In genomic region chr2:216082388-216082733, GRCh38 we compare ENCODE assay signal across 8 cellular contexts. TPM values are rescaled to one million over a fixed set of nuclear protein-coding genes. Genes with fewer than 3 reads are reported as not detected.
A peak's percentile ranks its signal among the peaks of the same experiment; 100 is the strongest.
DNase-seq lines count a peak whose midpoint lies in the region; ATAC-seq and TF ChIP-seq lines count a peak whose summit lies in the region.

No MANE protein-coding gene starts in this region.

- H3K4me3 ChIP-seq in SK-N-MC, result peak overlapping the region; percentile 94
- H3K4me3 ChIP-seq in fibroblast of the aortic adventitia (ENCODE audit: low read depth, low read length), result peak overlapping the region; percentile 88
- peak overlapping the region; percentile 63 to 66 (median 64) for H3K4me3 ChIP-seq in sigmoid colon

- 54 to 63% methylated on average over 7 of the region's 7 CpGs for WGBS in sigmoid colon, 2 donors

- H3K9me3 ChIP-seq in SK-N-MC (ENCODE audit: low read depth, low read length) (no peaks in the 10 kb centered on the region), sigmoid colon (no peaks in the 10 kb centered on the region)

- TF ChIP-seq CTCF in fibroblast of the aortic adventitia (IDR thresholded peaks at IDR 0.05; ENCODE audit: insufficient read depth, low read length) (no peak), sigmoid colon (IDR thresholded peaks at IDR 0.05) (no peak)

- no peaks in the 10 kb centered on the region for H3K27me3 ChIP-seq in sigmoid colon

- TF ChIP-seq EP300 in sigmoid colon (IDR thresholded peaks at IDR 0.05), result no peak

- peaks cover 0 to 19% (median 14%) of the 10 kb centered on the region in 4 donors for H3K4me1 ChIP-seq in sigmoid colon

- no peak overlapping the region for H3K9ac ChIP-seq in SK-N-MC (ENCODE audit: insufficient read length)

- ATAC-seq in GM18868 (IDR thresholded peaks at IDR 0.05; ENCODE audit: unreplicated experiment), result no peak

- TF ChIP-seq POLR2A in sigmoid colon (IDR thresholded peaks at IDR 0.05), result no peak

- intact Hi-C loops in sigmoid colon (cut with DNase I), result no loop called here

- H3K27ac ChIP-seq in SK-N-MC (no peak overlapping the region), sigmoid colon (peak overlapping the region in 3 of 4 donors; percentile 31 to 57 (median 57))

- DNase-seq in NCI-H1417 (lab: John Stamatoyannopoulos, UW), result peak in 2 of 3 experiments; percentile 65 to 75
- no peak for DNase-seq in NCI-H1417 treated with DMSO at 0.1 percent for 48 hours (lab: John Stamatoyannopoulos, UW)
- DNase-seq in SK-N-MC (ENCODE audit: low read depth, low spot score), result no peak
- no peak for DNase-seq in fibroblast of the aortic adventitia (ENCODE audit: low read depth)
- no peak for DNase-seq in sigmoid colon
- DNase-seq in NCI-H1930 (lab: John Stamatoyannopoulos, UW), result no peak
- no peak for DNase-seq in RKO (ENCODE audit: low spot score)

- H3K36me3 ChIP-seq in SK-N-MC (ENCODE audit: insufficient read depth, low read length), result no peaks in the 10 kb centered on the region
- no peaks in the 10 kb centered on the region for H3K36me3 ChIP-seq in sigmoid colon

RNA-seq across cellular contexts. Expression of gene TMEM169, which starts 0.6 kb away (rescaled TPM):
- total RNA-seq in fibroblast of the aortic adventitia (ENCODE audit: low replicate concordance), result 0.36 TPM in 1 of 2 replicates, not detected in the other
- 1 to 10 TPM in 2 of 4 donors, under 1 TPM in 1, not detected in 1; 0.82 to 1.4 (median 1.1) TPM for total RNA-seq in sigmoid colon
- under 1 TPM in 1 of 3 donors, not detected in 2; 0.80 TPM for polyA plus RNA-seq in sigmoid colon

RNA-seq across cellular contexts. Expression of gene PECR, which starts 0.8 kb away (rescaled TPM):
- 4.8 and 7.0 TPM in 2 replicates for total RNA-seq in fibroblast of the aortic adventitia (ENCODE audit: low replicate concordance)
- total RNA-seq in sigmoid colon, result 10 to 100 TPM in 2 of 4 donors, 1 to 10 TPM in 2; 5.0 to 13.9 (median 10.3) TPM
- polyA plus RNA-seq in sigmoid colon, result 10 to 100 TPM; 15.6 to 25.9 (median 16.8) TPM

RNA-seq across cellular contexts. Expression of gene XRCC5, which starts 26.8 kb away (rescaled TPM):
- total RNA-seq in fibroblast of the aortic adventitia (ENCODE audit: low replicate concordance), result 212 and 271 TPM in 2 replicates
- total RNA-seq in sigmoid colon, result 100 to 1,000 TPM in 3 of 4 donors, 10 to 100 TPM in 1; 92.5 to 152 (median 137) TPM
- 100 to 1,000 TPM in 1 of 3 donors, 10 to 100 TPM in 2; 70.3 to 111 (median 86.0) TPM for polyA plus RNA-seq in sigmoid colon

Comparison
In these comparisons a context has a peak if more than half of its experiments do, and no peak if none do; other contexts are left out.
1. DNase-seq: peak in NCI-H1417 (2 of 3); none in NCI-H1417 treated with DMSO at 0.1 percent for 48 hours (single experiment), SK-N-MC (single experiment), fibroblast of the aortic adventitia (single experiment), sigmoid colon (single experiment), NCI-H1930 (0 of 2) and RKO (single experiment).
2. Peak in every context shown above with its lines, with median percentiles within 50 percentile points of each other: H3K4me3 ChIP-seq.